8 cellular contexts compared by ENCODE assay signal in genomic region chr1:246569248-246570238, GRCh38. TPM values are rescaled to one million over a fixed set of nuclear protein-coding genes. Genes with fewer than 3 reads are reported as not detected.
DNase-seq lines count a peak whose midpoint lies in the region; ATAC-seq and TF ChIP-seq lines count a peak whose summit lies in the region.

No MANE protein-coding gene starts in this region.

- DNase-seq in activated CD4-positive, CD25-positive, alpha-beta regulatory T cell (lab: John Stamatoyannopoulos, UW): no peak
- DNase-seq in T follicular helper cell (ENCODE audit: low read depth): peak; percentile 19
- DNase-seq in endothelial cell (ENCODE audit: low spot score): no peak
- no peak for DNase-seq in stimulated activated naive B cell treated with anti-CD40 and anti-IgM and Interleukin-4, amounts not matched to agents 10 μg/mL and 1 μg/mL and 100 μg/mL, for 72 hours
- no peak for DNase-seq in NCI-H82 (lab: John Stamatoyannopoulos, UW)
- no peak for DNase-seq in BE2C

- peak; percentile 56 to 69 for ATAC-seq in activated CD4-positive, CD25-positive, alpha-beta regulatory T cell treated with anti-CD3 and anti-CD28 coated beads, Interleukin-2, amount 50 U/mL, for 24 hours
- no peak for ATAC-seq in stimulated activated naive B cell treated with anti-CD40 and anti-IgM and Interleukin-4, amounts not matched to agents 10 μg/mL and 1 μg/mL and 100 μg/mL, for 72 hours (replicated peaks)
- no peak for ATAC-seq in GM21717 (IDR thresholded peaks at IDR 0.05; ENCODE audit: unreplicated experiment)

- H3K9me3 Mint-ChIP-seq in endothelial cell (ENCODE audit: unreplicated experiment): no peaks in the 10 kb centered on the region
- H3K9me3 Mint-ChIP-seq in stimulated activated naive B cell treated with anti-CD40 and anti-IgM and Interleukin-4, amounts not matched to agents 10 μg/mL and 1 μg/mL and 100 μg/mL, for 72 hours: no peaks in the 10 kb centered on the region

- H3K27me3 ChIP-seq in BE2C: no peaks in the 10 kb centered on the region

- peak overlapping the region; percentile 75 for H3K27ac Mint-ChIP-seq in endothelial cell (ENCODE audit: unreplicated experiment)
- peak overlapping the region; percentile 84 for H3K27ac Mint-ChIP-seq in stimulated activated naive B cell treated with anti-CD40 and anti-IgM and Interleukin-4, amounts not matched to agents 10 μg/mL and 1 μg/mL and 100 μg/mL, for 72 hours

- H3K4me1 Mint-ChIP-seq in endothelial cell (ENCODE audit: unreplicated experiment): peaks cover 29% of the 10 kb centered on the region
- peaks cover 16 to 43% of the 10 kb centered on the region in 2 donors for H3K4me1 Mint-ChIP-seq in stimulated activated naive B cell treated with anti-CD40 and anti-IgM and Interleukin-4, amounts not matched to agents 10 μg/mL and 1 μg/mL and 100 μg/mL, for 72 hours

- no peaks in the 10 kb centered on the region; the same call in 1 of the 2 replicates for H3K36me3 ChIP-seq in BE2C

- H3K4me3 ChIP-seq in BE2C (ENCODE audit: low read depth, low read length): no peak overlapping the region

- TF ChIP-seq CTCF in endothelial cell (IDR thresholded peaks at IDR 0.05; ENCODE audit: unreplicated experiment): no peak
- no peak for TF ChIP-seq CTCF in BE2C (IDR thresholded peaks at IDR 0.05; ENCODE audit: low read depth, low read length)

- H3K4me1 ChIP-seq in BE2C: no peaks in the 10 kb centered on the region

- H3K27me3 Mint-ChIP-seq in endothelial cell (ENCODE audit: unreplicated experiment): peaks cover 12% of the 10 kb centered on the region
- no peaks in the 10 kb centered on the region for H3K27me3 Mint-ChIP-seq in stimulated activated naive B cell treated with anti-CD40 and anti-IgM and Interleukin-4, amounts not matched to agents 10 μg/mL and 1 μg/mL and 100 μg/mL, for 72 hours

- no peak overlapping the region for H3K4me3 Mint-ChIP-seq in endothelial cell (ENCODE audit: unreplicated experiment)
- H3K4me3 Mint-ChIP-seq in stimulated activated naive B cell treated with anti-CD40 and anti-IgM and Interleukin-4, amounts not matched to agents 10 μg/mL and 1 μg/mL and 100 μg/mL, for 72 hours: peak overlapping the region; percentile 51 to 63

- H3K36me3 Mint-ChIP-seq in endothelial cell (ENCODE audit: low read depth, unreplicated experiment): peaks cover 4% of the 10 kb centered on the region
- peaks cover 8 to 24% of the 10 kb centered on the region in 2 donors for H3K36me3 Mint-ChIP-seq in stimulated activated naive B cell treated with anti-CD40 and anti-IgM and Interleukin-4, amounts not matched to agents 10 μg/mL and 1 μg/mL and 100 μg/mL, for 72 hours

- no peaks in the 10 kb centered on the region for H3K9me3 ChIP-seq in BE2C

RNA-seq across cellular contexts. Expression of gene CNST, which starts 3.3 kb away (rescaled TPM):
- total RNA-seq in endothelial cell (ENCODE audit: unreplicated experiment): 14.6 TPM
- polyA plus RNA-seq in BE2C (2012; ENCODE audit: insufficient read depth, insufficient read length, low read depth): 20.5 TPM

RNA-seq across cellular contexts. Expression of gene TFB2M, which starts 3.5 kb away (rescaled TPM):
- total RNA-seq in endothelial cell (ENCODE audit: unreplicated experiment): 9.5 TPM
- 28.1 TPM for polyA plus RNA-seq in BE2C (2012; ENCODE audit: insufficient read depth, insufficient read length, low read depth)

Comparison
In these comparisons a context has a peak if more than half of its experiments do, and no peak if none do; other contexts are left out.
1. ATAC-seq: peak in activated CD4-positive, CD25-positive, alpha-beta regulatory T cell treated with anti-CD3 and anti-CD28 coated beads, Interleukin-2, amount 50 U/mL, for 24 hours (2 of 2); none in stimulated activated naive B cell treated with anti-CD40 and anti-IgM and Interleukin-4, amounts not matched to agents 10 μg/mL and 1 μg/mL and 100 μg/mL, for 72 hours (0 of 2) and GM21717 (single experiment).